In the genomic region with DNA sequence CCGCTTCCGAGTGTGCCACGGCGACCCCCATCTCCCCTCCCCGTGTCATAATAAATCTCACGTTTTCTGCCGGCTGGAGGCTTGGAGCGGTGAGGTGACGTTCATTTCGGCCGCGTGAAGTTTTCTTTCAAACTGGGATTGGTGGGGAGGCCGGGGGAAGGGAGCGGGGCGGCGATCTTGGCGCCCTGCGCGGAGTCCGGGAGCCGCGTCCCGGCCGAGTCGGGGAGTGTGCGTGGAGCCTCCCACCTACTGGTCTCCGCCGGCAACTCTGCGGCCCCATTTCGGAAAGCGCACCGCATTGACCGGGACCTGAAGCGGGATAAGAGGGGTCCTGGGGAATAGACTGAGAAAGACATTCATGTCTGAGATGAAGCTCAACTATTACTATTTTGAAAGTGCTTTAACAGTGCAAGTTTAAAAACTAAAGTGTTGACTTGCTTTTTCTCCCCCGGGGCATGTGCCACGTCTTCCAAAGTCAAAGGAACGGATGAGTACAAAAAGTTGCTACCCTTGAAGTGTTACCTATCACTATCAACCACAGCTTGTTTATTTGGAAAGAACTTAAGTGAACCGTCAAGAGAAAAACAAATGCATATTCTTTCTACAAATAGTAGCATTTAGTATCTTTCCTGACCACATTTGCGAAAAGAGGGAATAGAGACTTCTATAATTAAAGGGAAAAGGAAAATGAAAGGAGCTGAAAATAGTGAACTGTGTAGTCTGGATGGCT, we compare ENCODE assay signal across 8 cellular contexts. TPM values are rescaled to one million over a fixed set of nuclear protein-coding genes. Genes with fewer than 3 reads are reported as not detected.
DNase-seq lines count a peak whose midpoint lies in the region; ATAC-seq and TF ChIP-seq lines count a peak whose summit lies in the region.

No MANE protein-coding gene starts in this region.

- DNase-seq in DMS153 (lab: John Stamatoyannopoulos, UW) (peak; percentile 28), RPMI7951 (ENCODE audit: low read depth) (peak; percentile 70), breast epithelium (ENCODE audit: low spot score in 2 of 2) (peak; percentile 52 to 69), iPS-NIHi11 (ENCODE audit: low spot score) (peak; percentile 54), skeletal muscle cell (ENCODE audit: low read depth) (peak; percentile 51), NCI-H1048 (lab: John Stamatoyannopoulos, UW) (no peak)

- H3K27ac ChIP-seq in breast epithelium, result peak overlapping the region; percentile 96 to 98

- peaks cover 0 to 12% of the 10 kb centered on the region in 2 donors for H3K4me1 ChIP-seq in breast epithelium

- no peak for TF ChIP-seq POLR2A in breast epithelium (IDR thresholded peaks at IDR 0.05)

- intact Hi-C loops in breast epithelium (cut with DNase I; ENCODE audit: low total_unique reads), result loop anchor here (5.0 kb wide), 1 partner anchor 375 kb away; no protein-coding TSS in a partner anchor

- ATAC-seq in GM19324 (IDR thresholded peaks at IDR 0.05; ENCODE audit: low FRiP score, unreplicated experiment), result peak; percentile 33
- ATAC-seq in HG03439 (IDR thresholded peaks at IDR 0.05; ENCODE audit: unreplicated experiment), result peak; percentile 21

- no peaks in the 10 kb centered on the region for H3K27me3 ChIP-seq in breast epithelium

- H3K4me3 ChIP-seq in breast epithelium, result peak overlapping the region; percentile 81 to 94 (median 85)
- H3K4me3 ChIP-seq in skeletal muscle cell (ENCODE audit: low read depth, low read length), result peak overlapping the region; percentile 80

- no peaks in the 10 kb centered on the region for H3K36me3 ChIP-seq in breast epithelium

- TF ChIP-seq CTCF in breast epithelium (IDR thresholded peaks at IDR 0.05), result peak in 2 of 3 donors; percentile 29 to 39

- no peaks in the 10 kb centered on the region for H3K9me3 ChIP-seq in breast epithelium

RNA-seq across cellular contexts. Expression of gene IKZF2, which starts 0.8 kb away (rescaled TPM):
- total RNA-seq in RPMI7951 (2014; rRNA removed; shearing (Covaris generic)), result 3.8 and 4.1 TPM in 2 replicates
- 10 to 100 TPM in 2 of 3 donors, 1 to 10 TPM in 1; 8.0 to 34.4 (median 22.0) TPM for total RNA-seq in breast epithelium
